8 cellular contexts compared by ENCODE assay signal in genomic region chr4:2849267-2850140, GRCh38. TPM values are rescaled to one million over a fixed set of nuclear protein-coding genes. Genes with fewer than 3 reads are reported as not detected.
DNase-seq lines count a peak whose midpoint lies in the region; ATAC-seq and TF ChIP-seq lines count a peak whose summit lies in the region.

No MANE protein-coding gene starts in this region.

- no peaks in the 10 kb centered on the region for H3K27me3 Mint-ChIP-seq in stimulated activated naive CD8-positive, alpha-beta T cell treated with anti-CD3 and anti-CD28 coated beads, Interleukin-15, Interleukin-2, amounts not matched to agents 100 ng/mL and 50 ng/mL, for 24 hours
- H3K27me3 Mint-ChIP-seq in chondrocyte (ENCODE audit: low read depth), result no peaks in the 10 kb centered on the region
- H3K27me3 Mint-ChIP-seq in mesothelial cell of epicardium (ENCODE audit: low read depth), result no peaks in the 10 kb centered on the region

- peak overlapping the region; percentile 6 for H3K27ac Mint-ChIP-seq in stimulated activated naive CD8-positive, alpha-beta T cell treated with anti-CD3 and anti-CD28 coated beads, Interleukin-15, Interleukin-2, amounts not matched to agents 100 ng/mL and 50 ng/mL, for 24 hours
- H3K27ac Mint-ChIP-seq in chondrocyte (ENCODE audit: unreplicated experiment) (peak overlapping the region; percentile 23), mesothelial cell of epicardium (peak overlapping the region; percentile 57)

- ATAC-seq in stimulated activated naive CD8-positive, alpha-beta T cell treated with anti-CD3 and anti-CD28 coated beads, Interleukin-15, Interleukin-2, amounts not matched to agents 100 U/mL and 50 U/mL, for 24 hours, result no peak
- ATAC-seq in GM21737 (IDR thresholded peaks at IDR 0.05; ENCODE audit: unreplicated experiment) (no peak), GM18870 (IDR thresholded peaks at IDR 0.05; ENCODE audit: unreplicated experiment) (no peak), GM19351 (IDR thresholded peaks at IDR 0.05; ENCODE audit: unreplicated experiment) (no peak)

- no peak overlapping the region for H3K4me3 Mint-ChIP-seq in stimulated activated naive CD8-positive, alpha-beta T cell treated with anti-CD3 and anti-CD28 coated beads, Interleukin-15, Interleukin-2, amounts not matched to agents 100 ng/mL and 50 ng/mL, for 24 hours
- no peak overlapping the region for H3K4me3 Mint-ChIP-seq in chondrocyte (ENCODE audit: unreplicated experiment)
- H3K4me3 Mint-ChIP-seq in mesothelial cell of epicardium, result no peak overlapping the region

- DNase-seq in stimulated activated naive CD8-positive, alpha-beta T cell treated with anti-CD3 and anti-CD28 coated beads, Interleukin-15, Interleukin-2, amounts not matched to agents 100 U/mL and 50 U/mL, for 24 hours, result no peak
- DNase-seq in chondrocyte (ENCODE audit: low spot score) (no peak), mesothelial cell of epicardium (ENCODE audit: low spot score in 2 of 2, unreplicated experiment in 2 of 2) (no peak), NCI-H187 treated with DMSO at 0.1 percent for 48 hours (lab: John Stamatoyannopoulos, UW) (no peak)

- peaks cover 9% of the 10 kb centered on the region for H3K36me3 Mint-ChIP-seq in stimulated activated naive CD8-positive, alpha-beta T cell treated with anti-CD3 and anti-CD28 coated beads, Interleukin-15, Interleukin-2, amounts not matched to agents 100 ng/mL and 50 ng/mL, for 24 hours (ENCODE audit: low read depth)
- no peaks in the 10 kb centered on the region for H3K36me3 Mint-ChIP-seq in chondrocyte (ENCODE audit: low read depth)
- H3K36me3 Mint-ChIP-seq in mesothelial cell of epicardium, result peaks cover 1% of the 10 kb centered on the region

- TF ChIP-seq CTCF in chondrocyte (IDR thresholded peaks at IDR 0.05) (peak; percentile 44), mesothelial cell of epicardium (IDR thresholded peaks at IDR 0.05; ENCODE audit: unreplicated experiment) (no peak)

- no peaks in the 10 kb centered on the region for H3K9me3 Mint-ChIP-seq in stimulated activated naive CD8-positive, alpha-beta T cell treated with anti-CD3 and anti-CD28 coated beads, Interleukin-15, Interleukin-2, amounts not matched to agents 100 ng/mL and 50 ng/mL, for 24 hours
- no peaks in the 10 kb centered on the region for H3K9me3 Mint-ChIP-seq in chondrocyte (ENCODE audit: low read depth)
- no peaks in the 10 kb centered on the region for H3K9me3 Mint-ChIP-seq in mesothelial cell of epicardium

- peaks cover 94% of the 10 kb centered on the region for H3K4me1 Mint-ChIP-seq in stimulated activated naive CD8-positive, alpha-beta T cell treated with anti-CD3 and anti-CD28 coated beads, Interleukin-15, Interleukin-2, amounts not matched to agents 100 ng/mL and 50 ng/mL, for 24 hours (ENCODE audit: low read depth)
- H3K4me1 Mint-ChIP-seq in chondrocyte (ENCODE audit: low read depth), result peaks cover 75% of the 10 kb centered on the region
- H3K4me1 Mint-ChIP-seq in mesothelial cell of epicardium, result peaks cover 41% of the 10 kb centered on the region

RNA-seq across cellular contexts. Expression of gene ADD1, which starts 5.9 kb away (rescaled TPM):
- total RNA-seq in chondrocyte, result 240 to 269 TPM (median 256 TPM) in 3 replicates
- total RNA-seq in mesothelial cell of epicardium, result 277 to 297 TPM (median 287 TPM) in 3 replicates

RNA-seq across cellular contexts. Expression of gene SH3BP2, which starts 56.6 kb away (rescaled TPM):
- total RNA-seq in chondrocyte (50.1 to 63.1 TPM (median 59.8 TPM) in 3 replicates), mesothelial cell of epicardium (72.9 to 79.0 TPM (median 76.7 TPM) in 3 replicates)

Comparison
In these comparisons a context has a peak if more than half of its experiments do, and no peak if none do; other contexts are left out.
1. H3K27ac Mint-ChIP-seq: peak in every context shown above with its lines; median percentile 57 in mesothelial cell of epicardium; 23 in chondrocyte; 6 in stimulated activated naive CD8-positive, alpha-beta T cell treated with anti-CD3 and anti-CD28 coated beads, Interleukin-15, Interleukin-2, amounts not matched to agents 100 ng/mL and 50 ng/mL, for 24 hours.